30 cellular contexts compared by ENCODE assay signal in genomic region chr2:182043021-182043420, GRCh38.
"Had no signal": no experiment of that assay in that cellular context is flagged by ENCODE, and none has a peak within 500 bp of the region (broad histone marks: within the 10 kb centered on the region; RNA-seq: fewer than 3 reads in every experiment).

No MANE protein-coding gene starts in this region.

- H3K4me3 Mint-ChIP-seq: activated CD4-positive, alpha-beta memory T cell treated with anti-CD3 and anti-CD28 coated beads, Interleukin-2, amount 10 ng/mL, durations not matched to agents 7 days and 5 days; activated CD4-positive, alpha-beta T cell treated with anti-CD3 and anti-CD28 coated beads for 36 hours; activated CD4-positive, alpha-beta T cell treated with anti-CD3 and anti-CD28 coated beads, Interleukin-2, amount 10 ng/mL, durations not matched to agents 24 days and 14 days; activated naive CD8-positive, alpha-beta T cell; activated T-cell treated with anti-CD3 and anti-CD28 coated beads, Interleukin-2, amount 50 U/mL, for 24 hours; activated T-helper 17 cell treated with anti-CD3 and anti-CD28 coated beads, Interleukin-2, amount 50 U/mL, for 72 hours; central memory CD8-positive, alpha-beta T cell; dendritic cell treated with granulocyte-macrophage colony-stimulating factor and Interleukin-4, amounts not matched to agents 40 ng/mL and 50 ng/mL, for 4 days had no signal

- H3K4me1 Mint-ChIP-seq: activated CD4-positive, alpha-beta memory T cell treated with anti-CD3 and anti-CD28 coated beads, Interleukin-2, amount 10 ng/mL, durations not matched to agents 7 days and 5 days; activated CD4-positive, alpha-beta T cell treated with anti-CD3 and anti-CD28 coated beads for 36 hours; activated CD4-positive, alpha-beta T cell treated with anti-CD3 and anti-CD28 coated beads, Interleukin-2, amount 10 ng/mL, durations not matched to agents 24 days and 14 days; activated T-helper 17 cell treated with anti-CD3 and anti-CD28 coated beads, Interleukin-2, amount 50 U/mL, for 72 hours; central memory CD8-positive, alpha-beta T cell had no signal

- H3K27ac ChIP-seq: brain microvascular endothelial cell, coronary artery, dorsolateral prefrontal cortex, esophagus muscularis mucosa, foreskin keratinocyte, gastrocnemius medialis, heart left ventricle had no signal

- H3K27ac Mint-ChIP-seq: activated CD4-positive, alpha-beta memory T cell treated with anti-CD3 and anti-CD28 coated beads, Interleukin-2, amount 10 ng/mL, durations not matched to agents 7 days and 5 days; activated CD4-positive, alpha-beta T cell treated with anti-CD3 and anti-CD28 coated beads for 36 hours; activated CD4-positive, alpha-beta T cell treated with anti-CD3 and anti-CD28 coated beads, Interleukin-2, amount 10 ng/mL, durations not matched to agents 24 days and 14 days; activated naive CD8-positive, alpha-beta T cell; activated T-cell treated with anti-CD3 and anti-CD28 coated beads, Interleukin-2, amount 50 U/mL, for 24 hours; activated T-helper 17 cell treated with anti-CD3 and anti-CD28 coated beads, Interleukin-2, amount 50 U/mL, for 72 hours; dendritic cell treated with granulocyte-macrophage colony-stimulating factor and Interleukin-4, amounts not matched to agents 40 ng/mL and 50 ng/mL, for 4 days had no signal

- DNase-seq: activated CD4-positive, alpha-beta memory T cell treated with anti-CD3 and anti-CD28 coated beads, Interleukin-2, amount 10 ng/mL, durations not matched to agents 7 days and 5 days; activated CD4-positive, alpha-beta T cell treated with anti-CD3 and anti-CD28 coated beads for 36 hours; activated CD4-positive, alpha-beta T cell treated with anti-CD3 and anti-CD28 coated beads, Interleukin-2, amount 10 ng/mL, durations not matched to agents 24 days and 14 days; activated CD4-positive, alpha-beta T cell treated with anti-CD3 and anti-CD28 coated beads, Interleukin-2, amount 50 U/mL, for 4 hours; activated CD4-positive, CD25-positive, alpha-beta regulatory T cell; activated CD4-positive, CD25-positive, alpha-beta regulatory T cell treated with anti-CD3 and anti-CD28 coated beads, Interleukin-2, amount 50 U/mL, for 72 hours; activated CD8-positive, alpha-beta memory T cell treated with anti-CD3 and anti-CD28 coated beads, Interleukin-2, amount 50 U/mL, for 48 hours; activated effector memory CD4-positive, alpha-beta T cell treated with Interleukin-2 at 50 U/mL for 16 hours; activated gamma-delta T cell treated with Interleukin-2 at 50 U/mL for 16 hours; activated naive CD4-positive, alpha-beta T cell treated with anti-CD3 and anti-CD28 coated beads, Interleukin-2, amount 50 U/mL, for 16 hours; activated naive CD4-positive, alpha-beta T cell treated with Interleukin-2 at 50 U/mL for 16 hours; activated T-cell treated with anti-CD3 and anti-CD28 coated beads for 4 hours; activated T-cell treated with anti-CD3 and anti-CD28 coated beads, Interleukin-2, amount 50 U/mL, for 24 hours; amniotic stem cell; anterior cingulate cortex; brain microvascular endothelial cell; dorsolateral prefrontal cortex; effector memory CD4-positive, alpha-beta T cell; erythroblast; foreskin keratinocyte; gastrocnemius medialis; glutamatergic neuron; heart left ventricle; T-helper 2 cell had no signal

- H3K27me3 Mint-ChIP-seq: activated CD4-positive, alpha-beta memory T cell treated with anti-CD3 and anti-CD28 coated beads, Interleukin-2, amount 10 ng/mL, durations not matched to agents 7 days and 5 days; activated CD4-positive, alpha-beta T cell treated with anti-CD3 and anti-CD28 coated beads, Interleukin-2, amount 10 ng/mL, durations not matched to agents 24 days and 14 days; activated T-cell treated with anti-CD3 and anti-CD28 coated beads, Interleukin-2, amount 50 U/mL, for 24 hours; activated T-helper 17 cell treated with anti-CD3 and anti-CD28 coated beads, Interleukin-2, amount 50 U/mL, for 72 hours; dendritic cell treated with granulocyte-macrophage colony-stimulating factor and Interleukin-4, amounts not matched to agents 40 ng/mL and 50 ng/mL, for 4 days had no signal

- ATAC-seq: activated CD4-positive, alpha-beta T cell treated with anti-CD3 and anti-CD28 coated beads for 36 hours; activated T-helper 17 cell treated with anti-CD3 and anti-CD28 coated beads, Interleukin-2, amount 50 U/mL, for 72 hours; gastrocnemius medialis; heart left ventricle had no signal

- H3K9me3 Mint-ChIP-seq: activated CD4-positive, alpha-beta memory T cell treated with anti-CD3 and anti-CD28 coated beads, Interleukin-2, amount 10 ng/mL, durations not matched to agents 7 days and 5 days; activated CD4-positive, alpha-beta T cell treated with anti-CD3 and anti-CD28 coated beads, Interleukin-2, amount 10 ng/mL, durations not matched to agents 24 days and 14 days; activated T-cell treated with anti-CD3 and anti-CD28 coated beads, Interleukin-2, amount 50 U/mL, for 24 hours; activated T-helper 17 cell treated with anti-CD3 and anti-CD28 coated beads, Interleukin-2, amount 50 U/mL, for 72 hours; central memory CD8-positive, alpha-beta T cell; dendritic cell treated with granulocyte-macrophage colony-stimulating factor and Interleukin-4, amounts not matched to agents 40 ng/mL and 50 ng/mL, for 4 days had no signal

- H3K4me3 ChIP-seq: coronary artery, dorsolateral prefrontal cortex, esophagus muscularis mucosa, gastrocnemius medialis, heart left ventricle had no signal

- H3K36me3 ChIP-seq: brain microvascular endothelial cell, esophagus muscularis mucosa, gastrocnemius medialis, heart left ventricle had no signal

- H3K9me3 ChIP-seq: esophagus muscularis mucosa, gastrocnemius medialis, heart left ventricle had no signal

- H3K36me3 Mint-ChIP-seq: activated naive CD8-positive, alpha-beta T cell had no signal
